ENCODE assay signal across 1 cellular context in the genomic region with DNA sequence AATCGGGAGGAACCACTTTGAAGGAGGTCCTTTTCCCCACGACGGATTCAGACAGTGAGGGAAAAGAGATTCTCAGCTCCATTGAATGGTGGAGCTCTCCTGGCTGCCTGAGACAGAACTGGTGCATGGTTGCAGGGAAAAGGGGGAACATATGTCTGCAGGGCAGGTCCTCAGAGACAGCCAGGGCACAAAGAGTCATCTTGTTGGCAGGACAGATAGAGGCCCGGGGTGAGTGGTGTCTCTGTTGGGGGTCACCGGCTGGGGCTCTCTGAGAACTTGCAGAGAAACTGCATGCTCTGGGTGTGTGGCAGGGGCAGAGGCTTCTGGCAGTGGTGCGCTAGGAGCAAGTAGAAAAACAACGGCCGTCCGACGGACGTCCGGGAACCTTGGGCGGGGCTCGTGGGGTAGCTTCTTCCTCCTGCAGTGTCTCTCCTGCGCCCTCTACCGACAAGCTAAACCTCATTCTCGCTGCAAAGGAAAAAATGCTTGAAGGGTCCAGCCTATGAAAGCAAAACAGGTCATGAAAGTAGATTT.
TF ChIP-seq lines count a peak whose summit lies in the region.

No MANE protein-coding gene starts in this region.

TF ChIP-seq in liver, 16 proteins besides CTCF, POLR2A, EP300 and RAD21 (continued from another document):
- peak; percentile 31 for TF ChIP-seq SP1 (IDR thresholded peaks at IDR 0.05)
